ENCODE assay signal across 31 cellular contexts in the genomic region with DNA sequence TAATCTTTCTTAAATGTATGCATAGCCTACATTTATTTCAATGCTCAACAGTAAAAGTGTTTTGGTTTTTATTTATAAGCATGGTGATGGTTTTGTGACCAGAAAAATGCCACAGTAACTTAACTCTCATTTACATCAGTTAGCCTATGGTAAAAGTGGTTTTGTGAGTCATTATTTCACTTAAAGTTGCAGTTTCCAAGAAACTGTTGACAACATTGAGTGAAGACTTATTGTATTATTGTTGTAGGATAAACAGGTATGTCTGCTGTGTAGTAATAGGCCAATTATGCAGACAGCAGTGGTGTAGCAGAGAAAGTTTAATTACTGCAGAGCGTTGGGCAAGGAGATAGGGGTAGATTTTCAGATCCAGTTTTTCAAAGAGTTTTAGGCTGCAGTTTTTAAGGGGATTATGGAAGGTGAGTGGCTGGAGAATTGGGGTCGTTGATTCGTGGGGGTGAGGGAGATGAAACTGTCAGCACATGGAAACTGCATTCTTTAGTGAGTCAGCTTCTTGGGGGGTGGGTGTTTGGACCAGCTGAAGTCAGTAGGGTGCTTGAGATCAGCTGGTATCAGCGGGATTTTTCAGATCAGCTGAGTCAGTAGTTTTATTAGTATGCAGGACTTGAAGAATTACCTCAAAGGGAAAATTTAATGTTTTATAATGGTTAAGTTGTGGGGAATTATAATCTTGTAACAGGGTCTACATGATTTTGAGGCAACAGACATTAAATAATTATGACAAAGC.
DNase-seq lines count a peak whose midpoint lies in the region; ATAC-seq, FAIRE-seq and TF ChIP-seq lines count a peak whose summit lies in the region.
"Had no signal": no experiment of that assay in that cellular context is flagged by ENCODE, and none has a peak within 500 bp of the region (broad histone marks: within the 10 kb centered on the region; RNA-seq: fewer than 3 reads in every experiment).

No MANE protein-coding gene starts in this region.

- no peak overlapping the region for H3K9ac ChIP-seq in HepG2 (ENCODE audit: insufficient read depth, low read depth, low read length)
- H3K9ac ChIP-seq in K562 (ENCODE audit: insufficient read depth in 1 of 2, low read depth in 2 of 2, low read length in 2 of 2), result no peak overlapping the region
- no peak overlapping the region for H3K9ac ChIP-seq in smooth muscle cell (ENCODE audit: low read depth)
- H3K9ac ChIP-seq: GM23248 had no signal

- H3K27ac ChIP-seq in HepG2 (ENCODE audit: extremely low read length, insufficient read depth, low read length) (no peak overlapping the region), right lobe of liver (no peak overlapping the region), K562 (ENCODE audit: extremely low read depth, low read depth, low read length) (no peak overlapping the region), smooth muscle cell (ENCODE audit: low read depth) (peak overlapping the region; percentile 52), Peyer's patch (no peak overlapping the region)
- H3K27ac ChIP-seq: breast epithelium, GM23248, RWPE1, SJSA1, upper lobe of left lung had no signal

- BruUV-seq in HepG2 (replicated peaks; lab: Mats Ljungman, UMichigan) (no TSS peak), K562 (replicated peaks; lab: Mats Ljungman, UMichigan) (no TSS peak)

- no peak for DNase-seq in HepG2 (ENCODE audit: low spot score)
- DNase-seq in right lobe of liver, result no peak
- DNase-seq in MV-4-11 (lab: John Stamatoyannopoulos, UW), result peak; percentile 46
- DNase-seq in K562 (ENCODE audit: extremely low read depth in 1 of 4, low spot score in 3 of 4), result no peak
- DNase-seq in smooth muscle cell (lab: John Stamatoyannopoulos, UW; ENCODE audit: unreplicated experiment), result no peak
- DNase-seq in dedifferentiated amniotic fluid mesenchymal stem cell (ENCODE audit: extremely low spot score), result no peak
- DNase-seq in Peyer's patch, result no peak
- DNase-seq: activated B cell treated with CpG ODN at 0.5 μM for 24 hours; activated naive CD4-positive, alpha-beta T cell treated with anti-CD3 and anti-CD28 coated beads for 36 hours; amniotic stem cell; COR-L47; DMS53; GM23248; hypothalamus; immature natural killer cell; KBM-7; MM.1S; NCI-H1436 treated with DMSO at 0.1 percent for 48 hours; NCI-H748 treated with DMSO at 0.1 percent for 48 hours; nephron progenitor cell; stimulated activated CD4-positive, alpha-beta T cell treated with anti-CD3 and anti-CD28 coated beads, Interleukin-15, amount 100 ng/mL, for 24 hours; stimulated activated CD4-positive, alpha-beta T cell treated with anti-CD3 and anti-CD28 coated beads, Interleukin-4, amount 100 ng/mL, for 4 hours; substantia nigra; T-helper 1 cell; upper lobe of left lung had no signal

- no peak for TF ChIP-seq EP300 in HepG2 (IDR thresholded peaks at IDR 0.05; ENCODE audit: low read depth in 2 of 2, low read length in 2 of 2)
- TF ChIP-seq EP300 in HepG2 (CRISPR knock-in tag; IDR thresholded peaks at IDR 0.05; ENCODE audit: borderline replicate concordance), result no peak
- TF ChIP-seq EP300 in K562 (IDR thresholded peaks at IDR 0.05; ENCODE audit: low read length), result no peak

- no peaks in the 10 kb centered on the region for H3K9me1 ChIP-seq in K562 (ENCODE audit: control insufficient read depth, insufficient read depth, low read length)

- H3K4me2 ChIP-seq in HepG2 (ENCODE audit: low read depth, low read length) (no peak overlapping the region), K562 (ENCODE audit: insufficient read depth, low read length) (no peak overlapping the region), smooth muscle cell (no peak overlapping the region)

- H4K20me1 ChIP-seq in HepG2 (ENCODE audit: insufficient read depth, low read length) (no peaks in the 10 kb centered on the region), K562 (replicated peaks; ENCODE audit: control insufficient read depth, insufficient read depth, low read length) (no peaks in the 10 kb centered on the region), smooth muscle cell (ENCODE audit: low read depth) (no peaks in the 10 kb centered on the region)

- no peak overlapping the region for H3K4me3 ChIP-seq in HepG2 (replicated peaks in 1 of 3; ENCODE audit: insufficient read depth in 1 of 3, low read depth in 2 of 3, low read length in 3 of 3)
- H3K4me3 ChIP-seq in right lobe of liver, result no peak overlapping the region
- no peak overlapping the region for H3K4me3 ChIP-seq in K562
- H3K4me3 ChIP-seq in smooth muscle cell, result no peak overlapping the region
- no peak overlapping the region for H3K4me3 ChIP-seq in Peyer's patch
- H3K4me3 ChIP-seq: breast epithelium, GM23248, SJSA1, upper lobe of left lung had no signal

- TF ChIP-seq RAD21 in HepG2 (CRISPR knock-in tag; IDR thresholded peaks at IDR 0.05) (no peak), K562 (CRISPR knock-in tag; conservative IDR thresholded peaks at IDR 0.05 in 1 of 2, IDR thresholded peaks at IDR 0.05 in 1 of 2) (no peak)

- in situ Hi-C loops in HepG2 (cut with HindIII; ENCODE audit: extremely low pct_ligation_motif_present, low pct_unique_long_range_greater_than_20kb), result no loop called here
- in situ Hi-C loops in K562 (cut with MboI), result no loop called here

- TF ChIP-seq CTCF in HepG2 (CRISPR knock-in tag; IDR thresholded peaks at IDR 0.05) (no peak), right lobe of liver (IDR thresholded peaks at IDR 0.05) (no peak), K562 (IDR thresholded peaks at IDR 0.05 in 2 of 3, conservative IDR thresholded peaks at IDR 0.05 in 1 of 3; ENCODE audit: insufficient read depth in 2 of 3, low read depth in 1 of 3, low read length in 3 of 3) (no peak), smooth muscle cell (IDR thresholded peaks at IDR 0.05; ENCODE audit: borderline replicate concordance, insufficient read depth, poor library complexity, severe bottlenecking) (no peak), Peyer's patch (IDR thresholded peaks at IDR 0.05) (no peak)

- 10% methylated on average over 4 of the region's 4 CpGs for WGBS in HepG2 (ENCODE audit: low lambda C conversion rate)
- WGBS in right lobe of liver (ENCODE audit: insufficient coverage, low coverage, low lambda C conversion rate, missing lambda C conversion rate), result 59% methylated on average over 4 of the region's 4 CpGs
- WGBS in K562 (ENCODE audit: insufficient coverage, low coverage, missing lambda C conversion rate), result 0% methylated on average over 4 of the region's 4 CpGs
- WGBS in smooth muscle cell (ENCODE audit: low lambda C conversion rate), result 21% methylated on average over 4 of the region's 4 CpGs

- ATAC-seq in HepG2, result no peak
- no peak for ATAC-seq in right lobe of liver
- no peak for ATAC-seq in K562
- ATAC-seq in GM19023 (IDR thresholded peaks at IDR 0.05; ENCODE audit: unreplicated experiment), result no peak

- TF ChIP-seq POLR2A in HepG2 (IDR thresholded peaks at IDR 0.05; ENCODE audit: insufficient read depth in 1 of 2, low read depth in 2 of 2, low read length in 2 of 2), result no peak
- TF ChIP-seq POLR2A in right lobe of liver (IDR thresholded peaks at IDR 0.05), result no peak
- TF ChIP-seq POLR2A in K562 (conservative IDR thresholded peaks at IDR 0.05), result no peak
- no peak for TF ChIP-seq POLR2A in Peyer's patch (IDR thresholded peaks at IDR 0.05)

- FAIRE-seq in HepG2 (lab: Jason Lieb, UNC) (no peak), K562 (lab: Jason Lieb, UNC) (no peak)
- FAIRE-seq: endothelial cell of umbilical vein, G401.6 had no signal

- POLR2A ChIA-PET in HepG2 (lab: Yijun Ruan, JAX), result no interaction called here
- POLR2A ChIA-PET in K562 (lab: Yijun Ruan, JAX), result interaction anchor here (0.6 kb wide), 1 partner anchor 34 kb away, joined by 4 read pairs; no protein-coding TSS in a partner anchor

- no peaks in the 10 kb centered on the region for H3K79me2 ChIP-seq in HepG2 (ENCODE audit: insufficient read depth, low read length)
- H3K79me2 ChIP-seq in K562 (ENCODE audit: control insufficient read depth, insufficient read depth, low read length), result no peaks in the 10 kb centered on the region
- H3K79me2 ChIP-seq in smooth muscle cell (ENCODE audit: low read depth), result no peaks in the 10 kb centered on the region

- H3K4me1 ChIP-seq in HepG2 (ENCODE audit: insufficient read depth, low read length) (no peaks in the 10 kb centered on the region), right lobe of liver (no peaks in the 10 kb centered on the region), K562 (replicated peaks in 1 of 2; ENCODE audit: control insufficient read depth in 2 of 2, insufficient read depth in 2 of 2, low read length in 2 of 2) (no peaks in the 10 kb centered on the region), smooth muscle cell (ENCODE audit: low read depth) (no peaks in the 10 kb centered on the region), Peyer's patch (no peaks in the 10 kb centered on the region)
- H3K4me1 ChIP-seq: breast epithelium, SJSA1, upper lobe of left lung had no signal

- no peak overlapping the region for H2AFZ ChIP-seq in HepG2 (ENCODE audit: low read length)
- no peak overlapping the region for H2AFZ ChIP-seq in K562 (ENCODE audit: low read depth, low read length)
- H2AFZ ChIP-seq in smooth muscle cell (ENCODE audit: low read depth), result no peak overlapping the region
- H2AFZ ChIP-seq: GM23248 had no signal

- H3K27me3 ChIP-seq in HepG2 (ENCODE audit: control insufficient read depth in 1 of 2, insufficient read depth in 2 of 2, low read length in 2 of 2) (no peaks in the 10 kb centered on the region), right lobe of liver (no peaks in the 10 kb centered on the region), K562 (ENCODE audit: control insufficient read depth in 2 of 2, insufficient read depth in 2 of 2, low read length in 2 of 2) (no peaks in the 10 kb centered on the region), smooth muscle cell (ENCODE audit: low read depth) (no peaks in the 10 kb centered on the region), Peyer's patch (no peaks in the 10 kb centered on the region)
- H3K27me3 ChIP-seq: breast epithelium, SJSA1, upper lobe of left lung had no signal

- CTCF ChIA-PET in HepG2 (lab: Yijun Ruan, JAX; ENCODE audit: low intra/inter-chr PET ratio, low total read pairs), result no interaction called here
- CTCF ChIA-PET in K562 (lab: Yijun Ruan, JAX; ENCODE audit: low intra/inter-chr PET ratio), result no interaction called here

- H3K36me3 ChIP-seq in HepG2 (replicated peaks in 1 of 2; ENCODE audit: control insufficient read depth in 1 of 2, insufficient read depth in 2 of 2, low read length in 2 of 2) (no peaks in the 10 kb centered on the region), right lobe of liver (no peaks in the 10 kb centered on the region), K562 (ENCODE audit: control insufficient read depth, insufficient read depth, low read length) (no peaks in the 10 kb centered on the region), smooth muscle cell (ENCODE audit: low read depth) (no peaks in the 10 kb centered on the region), Peyer's patch (no peaks in the 10 kb centered on the region)
- H3K36me3 ChIP-seq: breast epithelium, SJSA1, upper lobe of left lung had no signal

- intact Hi-C loops in HepG2 (cut with micrococcal nuclease; ENCODE audit: unreplicated experiment) (no loop called here), right lobe of liver (cut with DNase I) (no loop called here), K562 (cut with micrococcal nuclease) (no loop called here)

- 0 out of 2 replicates have a peak, but pooled peaks cover 3% of the 10 kb centered on the region for H3K9me3 ChIP-seq in HepG2 (ENCODE audit: low read length)
- H3K9me3 ChIP-seq in right lobe of liver, result no peaks in the 10 kb centered on the region
- no peaks in the 10 kb centered on the region; the same call in 1 of the 2 replicates for H3K9me3 ChIP-seq in K562 (replicated peaks; ENCODE audit: control insufficient read depth, insufficient read depth, low read depth, low read length)
- no peaks in the 10 kb centered on the region for H3K9me3 ChIP-seq in smooth muscle cell (replicated peaks; ENCODE audit: low read depth)
- H3K9me3 ChIP-seq in Peyer's patch, result no peaks in the 10 kb centered on the region
- H3K9me3 ChIP-seq: breast epithelium, upper lobe of left lung had no signal

- no peaks in the 10 kb centered on the region for H3F3A ChIP-seq in smooth muscle cell (ENCODE audit: low read depth)

Comparison
In these comparisons a context has a peak if more than half of its experiments do, and no peak if none do; other contexts are left out.
1. Of the 241 proteins assayed by ChIP-seq in both HepG2 and K562: peak only in HepG2: MAFF; only in K562: MAFG; in both: none; in neither: 238; mixed calls (peak in some experiments, not most) for 1.